6 cellular contexts compared by ENCODE assay signal in genomic region chr11:126473269-126473668, GRCh38.
"Had no signal": no experiment of that assay in that cellular context is flagged by ENCODE, and none has a peak within 500 bp of the region (broad histone marks: within the 10 kb centered on the region; RNA-seq: fewer than 3 reads in every experiment).

No MANE protein-coding gene starts in this region.

- H3K9ac ChIP-seq: GM23248 had no signal

- DNase-seq: GM23248, GOT3, H9, HCEC 1CT, IMR-90 had no signal

- H2AFZ ChIP-seq: GM23248 had no signal

- H3K9me3 Mint-ChIP-seq: H9 had no signal

- H3K27ac Mint-ChIP-seq: H9 had no signal

- H3K4me3 Mint-ChIP-seq: H9 had no signal

- H3K4me3 ChIP-seq: GM23248, K562 had no signal

- H3K27ac ChIP-seq: GM23248 had no signal

- ATAC-seq: K562 had no signal
